1 cellular context compared by ENCODE assay signal in genomic region chr12:49942512-49942893, GRCh38.
TF ChIP-seq lines count a peak whose summit lies in the region.

No MANE protein-coding gene starts in this region.

TF ChIP-seq in H1, 55 proteins besides CTCF, POLR2A, EP300 and RAD21:
- TF ChIP-seq BRCA1 (IDR thresholded peaks at IDR 0.05; ENCODE audit: low read depth, low read length) (no peak), MAX (IDR thresholded peaks at IDR 0.05) (no peak), CBX5 (IDR thresholded peaks at IDR 0.05; ENCODE audit: low read depth, low read length) (no peak), TAF7 (optimal IDR thresholded peaks at IDR 0.05; ENCODE audit: borderline replicate concordance, low read depth, low read length) (no peak), USF2 (IDR thresholded peaks at IDR 0.05; ENCODE audit: low read length) (no peak), SP2 (IDR thresholded peaks at IDR 0.05; ENCODE audit: low read length) (no peak), NRF1 (IDR thresholded peaks at IDR 0.05; ENCODE audit: low read depth, low read length) (no peak), RNF2 (IDR thresholded peaks at IDR 0.05; ENCODE audit: borderline replicate concordance, low read depth, low read length, missing control alignments, poor library complexity, severe bottlenecking) (no peak), CBX8 (IDR thresholded peaks at IDR 0.05; ENCODE audit: borderline replicate concordance, low read depth, low read length) (no peak)
